9 cellular contexts compared by ENCODE assay signal in the genomic region with DNA sequence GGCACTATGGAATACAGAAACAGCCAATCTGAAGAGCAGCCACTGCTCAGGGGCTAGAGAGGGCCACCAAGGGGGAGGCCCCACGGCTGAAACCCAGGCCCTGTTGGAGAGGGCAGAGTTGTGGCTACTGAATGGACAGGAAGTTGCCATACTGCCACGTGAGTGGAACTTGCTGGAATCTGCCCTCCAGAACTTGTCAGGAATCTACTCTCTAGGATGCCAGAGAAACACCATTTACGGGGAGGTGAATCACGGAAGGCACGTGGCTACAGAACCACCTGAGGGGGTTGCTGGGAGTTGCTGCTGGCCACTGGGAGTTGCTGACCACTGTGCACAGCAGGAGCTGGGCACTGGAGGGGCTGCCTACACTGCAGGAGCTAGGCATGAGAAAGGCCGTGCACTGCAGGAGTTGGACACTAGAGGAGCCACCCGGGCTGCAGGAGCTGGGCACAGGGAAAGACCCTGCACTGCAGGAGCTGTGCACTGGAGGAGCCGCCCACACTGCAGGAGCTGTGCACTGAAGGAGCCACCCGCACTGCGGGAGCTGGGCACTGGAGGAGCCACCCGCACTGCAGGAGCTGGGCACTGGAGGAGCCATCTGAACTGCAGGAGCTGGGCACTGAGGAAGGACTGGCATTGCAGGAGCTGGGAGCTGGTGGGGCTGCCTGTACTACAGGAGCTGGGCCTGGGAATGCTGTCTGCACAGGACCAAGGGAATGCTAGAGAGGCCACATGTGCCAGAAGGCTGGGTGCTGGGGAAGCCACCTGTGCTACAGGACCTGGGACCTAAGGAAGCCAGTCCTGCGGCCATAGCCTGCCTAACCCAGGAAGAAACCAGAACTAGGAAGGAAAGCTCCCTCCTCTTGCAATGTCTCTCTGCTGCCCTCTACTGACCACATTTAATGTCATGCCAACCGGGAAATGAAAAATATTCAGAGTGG.
DNase-seq lines count a peak whose midpoint lies in the region; ATAC-seq and TF ChIP-seq lines count a peak whose summit lies in the region.
"Had no signal": no experiment of that assay in that cellular context is flagged by ENCODE, and none has a peak within 500 bp of the region (broad histone marks: within the 10 kb centered on the region; RNA-seq: fewer than 3 reads in every experiment).

No MANE protein-coding gene starts in this region.

- H3K27ac Mint-ChIP-seq in HFFc6 = peak overlapping the region; percentile 76
- H3K27ac Mint-ChIP-seq in activated CD8-positive, alpha-beta T cell treated with anti-CD3 and anti-CD28 coated beads, Interleukin-2, amount 10 ng/mL, durations not matched to agents 7 days and 5 days = no peak overlapping the region
- H3K27ac Mint-ChIP-seq: T-helper 1 cell treated with Interleukin-12 subunit alpha and Interleukin-12 subunit beta and Interleukin-4 antibody, amounts not matched to agents 30 μg/mL and 1 μg/mL, for 36 hours had no signal

- H3K36me3 Mint-ChIP-seq in HFFc6 (ENCODE audit: low read depth) = no peaks in the 10 kb centered on the region
- no peaks in the 10 kb centered on the region for H3K36me3 Mint-ChIP-seq in activated CD8-positive, alpha-beta T cell treated with anti-CD3 and anti-CD28 coated beads, Interleukin-2, amount 10 ng/mL, durations not matched to agents 7 days and 5 days (ENCODE audit: low read depth)

- CTCF ChIA-PET in activated CD8-positive, alpha-beta T cell treated with anti-CD3 and anti-CD28 coated beads, Interleukin-2, amount 10 ng/mL, durations not matched to agents 7 days and 5 days (lab: Charles Lee) = interaction anchor here (0.7 to 2.2 kb wide), 27 partner anchors 10 to 1146 kb away, joined by 3 to 11 read pairs (median 5); a partner anchor contains a TSS

- H3K27me3 Mint-ChIP-seq in HFFc6 (ENCODE audit: insufficient read depth) = peaks cover 15% of the 10 kb centered on the region
- no peaks in the 10 kb centered on the region for H3K27me3 Mint-ChIP-seq in activated CD8-positive, alpha-beta T cell treated with anti-CD3 and anti-CD28 coated beads, Interleukin-2, amount 10 ng/mL, durations not matched to agents 7 days and 5 days (ENCODE audit: low read depth)

- peak; percentile 43 for ATAC-seq in activated CD8-positive, alpha-beta T cell treated with anti-CD3 and anti-CD28 coated beads, Interleukin-2, amount 10 ng/mL, durations not matched to agents 7 days and 5 days
- ATAC-seq in GM21717 (IDR thresholded peaks at IDR 0.05; ENCODE audit: unreplicated experiment) = no peak

- POLR2A ChIA-PET in activated CD8-positive, alpha-beta T cell treated with anti-CD3 and anti-CD28 coated beads, Interleukin-2, amount 10 ng/mL, durations not matched to agents 7 days and 5 days (lab: Charles Lee) = no interaction called here

- DNase-seq in CMK (ENCODE audit: low read depth) (peak; percentile 37), HFFc6 (peak; percentile 71), NCI-H69 (lab: John Stamatoyannopoulos, UW) (peak; percentile 87), epithelial cell of prostate (ENCODE audit: low read depth, low spot score) (peak; percentile 20), mesenteric fat pad (ENCODE audit: low spot score) (peak; percentile 76), stromal cell of bone marrow (ENCODE audit: low read depth) (peak; percentile 61)
- DNase-seq in activated CD8-positive, alpha-beta T cell treated with anti-CD3 and anti-CD28 coated beads, Interleukin-2, amount 10 ng/mL, durations not matched to agents 7 days and 5 days = peak; percentile 67

- no peak overlapping the region for H3K4me3 Mint-ChIP-seq in HFFc6
- no peak overlapping the region for H3K4me3 Mint-ChIP-seq in activated CD8-positive, alpha-beta T cell treated with anti-CD3 and anti-CD28 coated beads, Interleukin-2, amount 10 ng/mL, durations not matched to agents 7 days and 5 days
- H3K4me3 Mint-ChIP-seq: T-helper 1 cell treated with Interleukin-12 subunit alpha and Interleukin-12 subunit beta and Interleukin-4 antibody, amounts not matched to agents 30 μg/mL and 1 μg/mL, for 36 hours had no signal

- peak overlapping the region; percentile 58 for H3K27ac ChIP-seq in epithelial cell of prostate

- TF ChIP-seq CTCF in HFFc6 (IDR thresholded peaks at IDR 0.05) = peak; percentile 89

- no peaks in the 10 kb centered on the region for H3K9me3 Mint-ChIP-seq in HFFc6
- no peaks in the 10 kb centered on the region for H3K9me3 Mint-ChIP-seq in activated CD8-positive, alpha-beta T cell treated with anti-CD3 and anti-CD28 coated beads, Interleukin-2, amount 10 ng/mL, durations not matched to agents 7 days and 5 days (ENCODE audit: insufficient read depth)
- H3K9me3 Mint-ChIP-seq: T-helper 1 cell treated with Interleukin-12 subunit alpha and Interleukin-12 subunit beta and Interleukin-4 antibody, amounts not matched to agents 30 μg/mL and 1 μg/mL, for 36 hours had no signal

- H3K4me1 Mint-ChIP-seq in HFFc6 (ENCODE audit: low read depth) = peaks cover 13% of the 10 kb centered on the region
- peaks cover 1% of the 10 kb centered on the region for H3K4me1 Mint-ChIP-seq in activated CD8-positive, alpha-beta T cell treated with anti-CD3 and anti-CD28 coated beads, Interleukin-2, amount 10 ng/mL, durations not matched to agents 7 days and 5 days (ENCODE audit: low read depth)

Comparison
In these comparisons a context has a peak if more than half of its experiments do, and no peak if none do; other contexts are left out.
1. DNase-seq: peak in every context shown above with its lines; median percentile 87 in NCI-H69; 76 in mesenteric fat pad; 71 in HFFc6; 67 in activated CD8-positive, alpha-beta T cell treated with anti-CD3 and anti-CD28 coated beads, Interleukin-2, amount 10 ng/mL, durations not matched to agents 7 days and 5 days; 61 in stromal cell of bone marrow; 37 in CMK; 20 in epithelial cell of prostate.